ENCODE assay signal across 2 cellular contexts in the genomic region with DNA sequence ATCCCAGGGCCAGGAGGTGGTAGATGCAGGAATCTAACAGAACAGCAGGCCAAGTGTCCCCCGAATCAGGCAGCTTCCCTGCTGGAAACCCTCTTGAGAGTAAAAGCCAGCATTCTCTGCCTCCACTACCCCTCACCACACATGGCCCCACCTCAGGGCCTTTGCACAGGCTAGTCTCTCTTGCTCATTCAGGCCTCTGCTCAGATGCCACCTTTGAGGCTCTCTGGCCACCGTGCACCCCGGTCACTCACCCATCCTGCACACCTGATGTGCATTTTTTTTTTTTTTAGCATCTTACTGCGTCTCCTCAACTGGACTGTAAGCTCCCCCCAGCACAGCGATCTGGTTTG.
TF ChIP-seq lines count a peak whose summit lies in the region.

No MANE protein-coding gene starts in this region.

TF ChIP-seq in IMR-90, 13 proteins besides CTCF, POLR2A, EP300 and RAD21:
- TF ChIP-seq MAFK (IDR thresholded peaks at IDR 0.05; ENCODE audit: low read depth, low read length) (no peak), MAZ (IDR thresholded peaks at IDR 0.05; ENCODE audit: borderline replicate concordance, low read depth, low read length) (no peak), NFE2L2 (IDR thresholded peaks at IDR 0.05; ENCODE audit: low read depth, low read length) (no peak), USF2 (IDR thresholded peaks at IDR 0.05; ENCODE audit: low read depth, low read length) (no peak), BHLHE40 (IDR thresholded peaks at IDR 0.05; ENCODE audit: low read depth, low read length) (no peak), CEBPB (IDR thresholded peaks at IDR 0.05; ENCODE audit: low read depth, low read length) (no peak), CHD1 (IDR thresholded peaks at IDR 0.05; ENCODE audit: low read depth, low read length) (no peak), SMC3 (IDR thresholded peaks at IDR 0.05; ENCODE audit: low read depth, low read length) (no peak), MXI1 (IDR thresholded peaks at IDR 0.05; ENCODE audit: borderline replicate concordance, low read depth, low read length) (no peak), RCOR1 (IDR thresholded peaks at IDR 0.05; ENCODE audit: insufficient replicate concordance, low read length) (no peak), RFX5 (IDR thresholded peaks at IDR 0.05; ENCODE audit: low read depth, low read length) (no peak), FOS (IDR thresholded peaks at IDR 0.05; ENCODE audit: low read depth, low read length) (no peak)
- TF ChIP-seq, protein P1, sequence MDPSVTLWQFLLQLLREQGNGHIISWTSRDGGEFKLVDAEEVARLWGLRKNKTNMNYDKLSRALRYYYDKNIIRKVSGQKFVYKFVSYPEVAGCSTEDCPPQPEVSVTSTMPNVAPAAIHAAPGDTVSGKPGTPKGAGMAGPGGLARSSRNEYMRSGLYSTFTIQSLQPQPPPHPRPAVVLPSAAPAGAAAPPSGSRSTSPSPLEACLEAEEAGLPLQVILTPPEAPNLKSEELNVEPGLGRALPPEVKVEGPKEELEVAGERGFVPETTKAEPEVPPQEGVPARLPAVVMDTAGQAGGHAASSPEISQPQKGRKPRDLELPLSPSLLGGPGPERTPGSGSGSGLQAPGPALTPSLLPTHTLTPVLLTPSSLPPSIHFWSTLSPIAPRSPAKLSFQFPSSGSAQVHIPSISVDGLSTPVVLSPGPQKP (IDR thresholded peaks at IDR 0.05; ENCODE audit: borderline replicate concordance, low read depth, low read length): no peak

TF ChIP-seq in H1, 55 proteins besides CTCF, POLR2A, EP300 and RAD21:
- no peak for TF ChIP-seq KDM5A (IDR thresholded peaks at IDR 0.05; ENCODE audit: low read length)
- TF ChIP-seq SIN3A (conservative IDR thresholded peaks at IDR 0.05 in 1 of 2, IDR thresholded peaks at IDR 0.05 in 1 of 2; ENCODE audit: low read depth in 1 of 2, low read length in 2 of 2): no peak
- TF ChIP-seq, protein P2, sequence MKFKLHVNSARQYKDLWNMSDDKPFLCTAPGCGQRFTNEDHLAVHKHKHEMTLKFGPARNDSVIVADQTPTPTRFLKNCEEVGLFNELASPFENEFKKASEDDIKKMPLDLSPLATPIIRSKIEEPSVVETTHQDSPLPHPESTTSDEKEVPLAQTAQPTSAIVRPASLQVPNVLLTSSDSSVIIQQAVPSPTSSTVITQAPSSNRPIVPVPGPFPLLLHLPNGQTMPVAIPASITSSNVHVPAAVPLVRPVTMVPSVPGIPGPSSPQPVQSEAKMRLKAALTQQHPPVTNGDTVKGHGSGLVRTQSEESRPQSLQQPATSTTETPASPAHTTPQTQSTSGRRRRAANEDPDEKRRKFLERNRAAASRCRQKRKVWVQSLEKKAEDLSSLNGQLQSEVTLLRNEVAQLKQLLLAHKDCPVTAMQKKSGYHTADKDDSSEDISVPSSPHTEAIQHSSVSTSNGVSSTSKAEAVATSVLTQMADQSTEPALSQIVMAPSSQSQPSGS (IDR thresholded peaks at IDR 0.05; ENCODE audit: low read length): no peak; the same call in 1 of the 2 replicates
- TF ChIP-seq CTBP2 (IDR thresholded peaks at IDR 0.05; ENCODE audit: borderline replicate concordance, insufficient read depth, insufficient read length, low read length): no peak
- peak; percentile 93; the same call in 1 of the 2 replicates for TF ChIP-seq KDM1A (IDR thresholded peaks at IDR 0.05; ENCODE audit: borderline replicate concordance, low read length)
- no peak for TF ChIP-seq RFX5 (IDR thresholded peaks at IDR 0.05; ENCODE audit: borderline replicate concordance, low read depth, low read length)
- TF ChIP-seq RXRA (IDR thresholded peaks at IDR 0.05; ENCODE audit: insufficient read depth, low read depth, low read length): no peak
- no peak for TF ChIP-seq SAP30 (IDR thresholded peaks at IDR 0.05; ENCODE audit: insufficient read depth, insufficient replicate concordance, low read length)
- peak in 1 of 2 experiments; percentile 81; a peak in 1 of 4 replicates for TF ChIP-seq HDAC2 (IDR thresholded peaks at IDR 0.05; ENCODE audit: borderline replicate concordance in 1 of 2, low read depth in 2 of 2, low read length in 2 of 2)
- no peak for TF ChIP-seq BCL11A (IDR thresholded peaks at IDR 0.05; ENCODE audit: low read depth in 2 of 2, low read length in 2 of 2)
